Comparison of ENCODE assay signal across 9 cellular contexts in genomic region chr2:129979629-129980155, GRCh38. TPM values are rescaled to one million over a fixed set of nuclear protein-coding genes. Genes with fewer than 3 reads are reported as not detected.
DNase-seq lines count a peak whose midpoint lies in the region; ATAC-seq and TF ChIP-seq lines count a peak whose summit lies in the region.
"Not testable (repeated sequence)": the region's sequence is repeated elsewhere in the genome, so short reads cannot be mapped to it uniquely, and the experiment has no call there.
"Had no signal": no experiment of that assay in that cellular context is flagged by ENCODE, and none has a peak within 500 bp of the region (broad histone marks: within the 10 kb centered on the region; RNA-seq: fewer than 3 reads in every experiment).

RAB6C (plus strand) TSS chr2:129979666; CDS start chr2:129980116, 450 bp downstream.

- not testable (repeated sequence) for H3K9me2 ChIP-seq in hepatocyte (replicated peaks; ENCODE audit: insufficient read depth)

- CTCF ChIA-PET in activated CD8-positive, alpha-beta memory T cell treated with anti-CD3 and anti-CD28 coated beads, Interleukin-2, amount 10 ng/mL, durations not matched to agents 7 days and 5 days (lab: Charles Lee): not testable (repeated sequence)

- H3K27me3 ChIP-seq in BE2C: not testable (repeated sequence)
- H3K27me3 ChIP-seq in hepatocyte: peaks cover 39% of the 10 kb centered on the region

- H3K4me2 ChIP-seq in hepatocyte: peak within 1 kb of the TSS; percentile 98

- 1% methylated on average over 52 of the region's 54 CpGs for WGBS in hepatocyte (ENCODE audit: low lambda C conversion rate, missing lambda C conversion rate)

- not testable (repeated sequence) for H3K79me2 ChIP-seq in hepatocyte

- not testable (repeated sequence) for H3K4me1 ChIP-seq in BE2C; hepatocyte (ENCODE audit: insufficient read depth)

- not testable (repeated sequence) for H3K36me3 ChIP-seq in BE2C; hepatocyte (replicated peaks; ENCODE audit: insufficient read depth, low read depth)

- H3K4me3 ChIP-seq in BE2C (ENCODE audit: low read depth, low read length) (peak within 1 kb of the TSS; percentile 51), coronary artery (peak within 1 kb of the TSS; percentile 67), hepatocyte (peak within 1 kb of the TSS; percentile 52)

- TF ChIP-seq CTCF in BE2C (IDR thresholded peaks at IDR 0.05; ENCODE audit: low read depth, low read length); coronary artery (IDR thresholded peaks at IDR 0.05); hepatocyte (IDR thresholded peaks at IDR 0.05; ENCODE audit: poor library complexity): not testable (repeated sequence)

- peak; percentile 41 for ATAC-seq in GM21723 (IDR thresholded peaks at IDR 0.05; ENCODE audit: unreplicated experiment)
- ATAC-seq in activated CD8-positive, alpha-beta memory T cell treated with anti-CD3 and anti-CD28 coated beads, Interleukin-2, amount 10 ng/mL, durations not matched to agents 7 days and 5 days: peak; percentile 72

- not testable (repeated sequence) for H4K20me1 ChIP-seq in hepatocyte (ENCODE audit: insufficient read depth, poor library complexity, severe bottlenecking)

- not testable (repeated sequence) for H3K36me3 Mint-ChIP-seq in activated CD8-positive, alpha-beta memory T cell treated with anti-CD3 and anti-CD28 coated beads, Interleukin-2, amount 10 ng/mL, durations not matched to agents 7 days and 5 days

- peaks cover 36% of the 10 kb centered on the region for H3K27me3 Mint-ChIP-seq in activated CD8-positive, alpha-beta memory T cell treated with anti-CD3 and anti-CD28 coated beads, Interleukin-2, amount 10 ng/mL, durations not matched to agents 7 days and 5 days

- H3K4me1 Mint-ChIP-seq in activated CD8-positive, alpha-beta memory T cell treated with anti-CD3 and anti-CD28 coated beads, Interleukin-2, amount 10 ng/mL, durations not matched to agents 7 days and 5 days: not testable (repeated sequence)

- H3K4me3 Mint-ChIP-seq in activated CD8-positive, alpha-beta memory T cell treated with anti-CD3 and anti-CD28 coated beads, Interleukin-2, amount 10 ng/mL, durations not matched to agents 7 days and 5 days: peak within 1 kb of the TSS; percentile 50

- H3K9me3 Mint-ChIP-seq in activated CD8-positive, alpha-beta memory T cell treated with anti-CD3 and anti-CD28 coated beads, Interleukin-2, amount 10 ng/mL, durations not matched to agents 7 days and 5 days (ENCODE audit: low read depth): not testable (repeated sequence)

- H2AFZ ChIP-seq in hepatocyte: peak within 1 kb of the TSS; percentile 93

- H3K27ac ChIP-seq in coronary artery: peak within 1 kb of the TSS; percentile 32 to 35
- H3K27ac ChIP-seq in hepatocyte: peak within 1 kb of the TSS; percentile 80

- DNase-seq in BE2C: peak; percentile 37
- peak; percentile 54 for DNase-seq in NCI-H2227 treated with DMSO at 0.1 percent for 48 hours (lab: John Stamatoyannopoulos, UW)
- not testable (repeated sequence) for DNase-seq in activated CD8-positive, alpha-beta memory T cell treated with anti-CD3 and anti-CD28 coated beads, Interleukin-2, amount 10 ng/mL, durations not matched to agents 7 days and 5 days; coronary artery (ENCODE audit: low spot score)
- DNase-seq in hepatocyte (ENCODE audit: low spot score): peak; percentile 41
- DNase-seq in mucosa of gallbladder (ENCODE audit: low spot score): peak; percentile 10
- peak; percentile 10 for DNase-seq in stimulated activated CD4-positive, alpha-beta T cell treated with anti-CD3 and anti-CD28 coated beads, Interleukin-15, amount 100 ng/mL, for 24 hours

- H3K27ac Mint-ChIP-seq in activated CD8-positive, alpha-beta memory T cell treated with anti-CD3 and anti-CD28 coated beads, Interleukin-2, amount 10 ng/mL, durations not matched to agents 7 days and 5 days: not testable (repeated sequence)

- not testable (repeated sequence) for H3K9me3 ChIP-seq in BE2C; hepatocyte (ENCODE audit: low read depth)

RNA-seq across cellular contexts. Expression of gene RAB6C, which starts in this region (rescaled TPM):
- not detected for polyA plus RNA-seq in BE2C (2012; ENCODE audit: insufficient read depth, insufficient read length, low read depth)
- under 1 TPM in 1 of 2 experiments, not detected in 1; 0.18 TPM for total RNA-seq in activated CD8-positive, alpha-beta memory T cell treated with anti-CD3 and anti-CD28 coated beads, Interleukin-2, amount 10 ng/mL, durations not matched to agents 7 days and 5 days
- total RNA-seq in hepatocyte: 0.04 and 0.13 TPM in 2 replicates
- polyA plus RNA-seq in hepatocyte: not detected in 2 replicates
- 0.23 TPM for total RNA-seq in mucosa of gallbladder
- total RNA-seq: ascending aorta had no signal

Comparison
In these comparisons a context has a peak if more than half of its experiments do, and no peak if none do; other contexts are left out.
1. Peak in ATAC-seq in activated CD8-positive, alpha-beta memory T cell treated with anti-CD3 and anti-CD28 coated beads, Interleukin-2, amount 10 ng/mL, durations not matched to agents 7 days and 5 days; RNA of the gene not detected or under 1 TPM.
2. Peak in DNase-seq, H3K4me3 ChIP-seq, H3K27ac ChIP-seq and H3K4me2 ChIP-seq in hepatocyte; RNA of the gene not detected or under 1 TPM.
3. Peak in DNase-seq in mucosa of gallbladder; RNA of the gene not detected or under 1 TPM.